ENCODE assay signal across 1 cellular context in genomic region chr2:241315183-241315878, GRCh38.
A peak's percentile ranks its signal among the peaks of the same experiment; 100 is the strongest.
TF ChIP-seq lines count a peak whose summit lies in the region.

Gene HDLBP, minus strand, starts transcription at chr2:241315672. Its CDS starts 48,803 bp downstream, at chr2:241266869.

TF ChIP-seq in HEK293, 187 proteins besides CTCF, POLR2A, EP300 and RAD21 (continued from another document and continues in another):
- TF ChIP-seq, protein P1, sequence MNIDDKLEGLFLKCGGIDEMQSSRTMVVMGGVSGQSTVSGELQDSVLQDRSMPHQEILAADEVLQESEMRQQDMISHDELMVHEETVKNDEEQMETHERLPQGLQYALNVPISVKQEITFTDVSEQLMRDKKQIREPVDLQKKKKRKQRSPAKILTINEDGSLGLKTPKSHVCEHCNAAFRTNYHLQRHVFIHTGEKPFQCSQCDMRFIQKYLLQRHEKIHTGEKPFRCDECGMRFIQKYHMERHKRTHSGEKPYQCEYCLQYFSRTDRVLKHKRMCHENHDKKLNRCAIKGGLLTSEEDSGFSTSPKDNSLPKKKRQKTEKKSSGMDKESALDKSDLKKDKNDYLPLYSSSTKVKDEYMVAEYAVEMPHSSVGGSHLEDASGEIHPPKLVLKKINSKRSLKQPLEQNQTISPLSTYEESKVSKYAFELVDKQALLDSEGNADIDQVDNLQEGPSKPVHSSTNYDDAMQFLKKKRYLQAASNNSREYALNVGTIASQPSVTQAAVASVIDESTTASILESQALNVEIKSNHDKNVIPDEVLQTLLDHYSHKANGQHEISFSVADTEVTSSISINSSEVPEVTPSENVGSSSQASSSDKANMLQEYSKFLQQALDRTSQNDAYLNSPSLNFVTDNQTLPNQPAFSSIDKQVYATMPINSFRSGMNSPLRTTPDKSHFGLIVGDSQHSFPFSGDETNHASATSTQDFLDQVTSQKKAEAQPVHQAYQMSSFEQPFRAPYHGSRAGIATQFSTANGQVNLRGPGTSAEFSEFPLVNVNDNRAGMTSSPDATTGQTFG (tag by site-specific recombination; IDR thresholded peaks at IDR 0.05; ENCODE audit: borderline replicate concordance), result no peak
- TF ChIP-seq ZNF664 (tag by site-specific recombination; IDR thresholded peaks at IDR 0.05) (no peak), ZNF558 (tag by site-specific recombination; IDR thresholded peaks at IDR 0.05) (no peak), ZNF792 (tag by site-specific recombination; IDR thresholded peaks at IDR 0.05) (no peak), ZNF513 (tag by site-specific recombination; IDR thresholded peaks at IDR 0.05) (no peak), ZNF341 (tag by site-specific recombination; IDR thresholded peaks at IDR 0.05; ENCODE audit: low read depth) (peak; percentile 36), ZNF16 (tag by site-specific recombination; IDR thresholded peaks at IDR 0.05; ENCODE audit: low read depth) (no peak), MYNN (tag by site-specific recombination; IDR thresholded peaks at IDR 0.05; ENCODE audit: borderline replicate concordance) (no peak), ZNF677 (tag by site-specific recombination; IDR thresholded peaks at IDR 0.05) (no peak), ZXDB (tag by site-specific recombination; IDR thresholded peaks at IDR 0.05) (peak; percentile 80), OVOL3 (tag by site-specific recombination; IDR thresholded peaks at IDR 0.05) (no peak), ZNF266 (tag by site-specific recombination; IDR thresholded peaks at IDR 0.05; ENCODE audit: low read depth) (no peak), BCL11A (tag by site-specific recombination; IDR thresholded peaks at IDR 0.05; ENCODE audit: low read depth) (0 out of 2 replicates have a peak, but pooled peaks have one; percentile 49), ZBTB6 (tag by site-specific recombination; IDR thresholded peaks at IDR 0.05) (no peak; the same call in 1 of the 2 replicates), ZNF549 (tag by site-specific recombination; IDR thresholded peaks at IDR 0.05) (no peak), ZNF776 (tag by site-specific recombination; IDR thresholded peaks at IDR 0.05; ENCODE audit: borderline replicate concordance) (no peak), FEZF1 (tag by site-specific recombination; IDR thresholded peaks at IDR 0.05) (no peak; the same call in 1 of the 2 replicates), ZNF747 (tag by site-specific recombination; IDR thresholded peaks at IDR 0.05) (no peak), GLIS1 (tag by site-specific recombination; IDR thresholded peaks at IDR 0.05) (peak; percentile 29; the same call in 1 of the 2 replicates), ZNF660 (tag by site-specific recombination; IDR thresholded peaks at IDR 0.05) (0 out of 2 replicates have a peak, but pooled peaks have one; percentile 44), ZNF530 (tag by site-specific recombination; IDR thresholded peaks at IDR 0.05; ENCODE audit: low read depth) (no peak), ZNF23 (tag by site-specific recombination; IDR thresholded peaks at IDR 0.05; ENCODE audit: borderline replicate concordance) (no peak), GLI2 (tag by site-specific recombination; IDR thresholded peaks at IDR 0.05; ENCODE audit: borderline replicate concordance, low read depth) (no peak), ZBTB7A (tag by site-specific recombination; IDR thresholded peaks at IDR 0.05; ENCODE audit: low read depth) (peak; percentile 84; the same call in 1 of the 2 replicates), ZNF175 (tag by site-specific recombination; IDR thresholded peaks at IDR 0.05) (no peak), BCL11B (tag by site-specific recombination; IDR thresholded peaks at IDR 0.05; ENCODE audit: low read depth) (peak; percentile 78), ZNF837 (tag by site-specific recombination; IDR thresholded peaks at IDR 0.05) (no peak), ZNF658 (tag by site-specific recombination; IDR thresholded peaks at IDR 0.05) (no peak), ZNF404 (tag by site-specific recombination; IDR thresholded peaks at IDR 0.05) (no peak), ZBTB1 (tag by site-specific recombination; IDR thresholded peaks at IDR 0.05) (no peak), REPIN1 (tag by site-specific recombination; IDR thresholded peaks at IDR 0.05; ENCODE audit: low read depth) (no peak), ZNF2 (tag by site-specific recombination; IDR thresholded peaks at IDR 0.05) (peak; percentile 91)
- TF ChIP-seq, protein P2, sequence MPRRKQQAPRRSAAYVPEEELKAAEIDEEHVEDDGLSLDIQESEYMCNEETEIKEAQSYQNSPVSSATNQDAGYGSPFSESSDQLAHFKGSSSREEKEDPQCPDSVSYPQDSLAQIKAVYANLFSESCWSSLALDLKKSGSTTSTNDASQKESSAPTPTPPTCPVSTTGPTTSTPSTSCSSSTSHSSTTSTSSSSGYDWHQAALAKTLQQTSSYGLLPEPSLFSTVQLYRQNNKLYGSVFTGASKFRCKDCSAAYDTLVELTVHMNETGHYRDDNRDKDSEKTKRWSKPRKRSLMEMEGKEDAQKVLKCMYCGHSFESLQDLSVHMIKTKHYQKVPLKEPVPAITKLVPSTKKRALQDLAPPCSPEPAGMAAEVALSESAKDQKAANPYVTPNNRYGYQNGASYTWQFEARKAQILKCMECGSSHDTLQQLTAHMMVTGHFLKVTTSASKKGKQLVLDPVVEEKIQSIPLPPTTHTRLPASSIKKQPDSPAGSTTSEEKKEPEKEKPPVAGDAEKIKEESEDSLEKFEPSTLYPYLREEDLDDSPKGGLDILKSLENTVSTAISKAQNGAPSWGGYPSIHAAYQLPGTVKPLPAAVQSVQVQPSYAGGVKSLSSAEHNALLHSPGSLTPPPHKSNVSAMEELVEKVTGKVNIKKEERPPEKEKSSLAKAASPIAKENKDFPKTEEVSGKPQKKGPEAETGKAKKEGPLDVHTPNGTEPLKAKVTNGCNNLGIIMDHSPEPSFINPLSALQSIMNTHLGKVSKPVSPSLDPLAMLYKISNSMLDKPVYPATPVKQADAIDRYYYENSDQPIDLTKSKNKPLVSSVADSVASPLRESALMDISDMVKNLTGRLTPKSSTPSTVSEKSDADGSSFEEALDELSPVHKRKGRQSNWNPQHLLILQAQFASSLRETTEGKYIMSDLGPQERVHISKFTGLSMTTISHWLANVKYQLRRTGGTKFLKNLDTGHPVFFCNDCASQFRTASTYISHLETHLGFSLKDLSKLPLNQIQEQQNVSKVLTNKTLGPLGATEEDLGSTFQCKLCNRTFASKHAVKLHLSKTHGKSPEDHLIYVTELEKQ (tag by site-specific recombination; IDR thresholded peaks at IDR 0.05; ENCODE audit: borderline replicate concordance), result no peak
- TF ChIP-seq, protein P3, sequence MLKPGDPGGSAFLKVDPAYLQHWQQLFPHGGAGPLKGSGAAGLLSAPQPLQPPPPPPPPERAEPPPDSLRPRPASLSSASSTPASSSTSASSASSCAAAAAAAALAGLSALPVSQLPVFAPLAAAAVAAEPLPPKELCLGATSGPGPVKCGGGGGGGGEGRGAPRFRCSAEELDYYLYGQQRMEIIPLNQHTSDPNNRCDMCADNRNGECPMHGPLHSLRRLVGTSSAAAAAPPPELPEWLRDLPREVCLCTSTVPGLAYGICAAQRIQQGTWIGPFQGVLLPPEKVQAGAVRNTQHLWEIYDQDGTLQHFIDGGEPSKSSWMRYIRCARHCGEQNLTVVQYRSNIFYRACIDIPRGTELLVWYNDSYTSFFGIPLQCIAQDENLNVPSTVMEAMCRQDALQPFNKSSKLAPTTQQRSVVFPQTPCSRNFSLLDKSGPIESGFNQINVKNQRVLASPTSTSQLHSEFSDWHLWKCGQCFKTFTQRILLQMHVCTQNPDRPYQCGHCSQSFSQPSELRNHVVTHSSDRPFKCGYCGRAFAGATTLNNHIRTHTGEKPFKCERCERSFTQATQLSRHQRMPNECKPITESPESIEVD (tag by site-specific recombination; IDR thresholded peaks at IDR 0.05), result no peak
- TF ChIP-seq, protein P4, sequence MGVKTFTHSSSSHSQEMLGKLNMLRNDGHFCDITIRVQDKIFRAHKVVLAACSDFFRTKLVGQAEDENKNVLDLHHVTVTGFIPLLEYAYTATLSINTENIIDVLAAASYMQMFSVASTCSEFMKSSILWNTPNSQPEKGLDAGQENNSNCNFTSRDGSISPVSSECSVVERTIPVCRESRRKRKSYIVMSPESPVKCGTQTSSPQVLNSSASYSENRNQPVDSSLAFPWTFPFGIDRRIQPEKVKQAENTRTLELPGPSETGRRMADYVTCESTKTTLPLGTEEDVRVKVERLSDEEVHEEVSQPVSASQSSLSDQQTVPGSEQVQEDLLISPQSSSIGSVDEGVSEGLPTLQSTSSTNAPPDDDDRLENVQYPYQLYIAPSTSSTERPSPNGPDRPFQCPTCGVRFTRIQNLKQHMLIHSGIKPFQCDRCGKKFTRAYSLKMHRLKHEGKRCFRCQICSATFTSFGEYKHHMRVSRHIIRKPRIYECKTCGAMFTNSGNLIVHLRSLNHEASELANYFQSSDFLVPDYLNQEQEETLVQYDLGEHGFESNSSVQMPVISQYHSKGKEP (tag by site-specific recombination; IDR thresholded peaks at IDR 0.05), result no peak
- TF ChIP-seq, protein P5, sequence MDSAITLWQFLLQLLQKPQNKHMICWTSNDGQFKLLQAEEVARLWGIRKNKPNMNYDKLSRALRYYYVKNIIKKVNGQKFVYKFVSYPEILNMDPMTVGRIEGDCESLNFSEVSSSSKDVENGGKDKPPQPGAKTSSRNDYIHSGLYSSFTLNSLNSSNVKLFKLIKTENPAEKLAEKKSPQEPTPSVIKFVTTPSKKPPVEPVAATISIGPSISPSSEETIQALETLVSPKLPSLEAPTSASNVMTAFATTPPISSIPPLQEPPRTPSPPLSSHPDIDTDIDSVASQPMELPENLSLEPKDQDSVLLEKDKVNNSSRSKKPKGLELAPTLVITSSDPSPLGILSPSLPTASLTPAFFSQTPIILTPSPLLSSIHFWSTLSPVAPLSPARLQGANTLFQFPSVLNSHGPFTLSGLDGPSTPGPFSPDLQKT (IDR thresholded peaks at IDR 0.05; ENCODE audit: borderline replicate concordance, low read depth, low read length), result no peak
- TF ChIP-seq, protein P6, sequence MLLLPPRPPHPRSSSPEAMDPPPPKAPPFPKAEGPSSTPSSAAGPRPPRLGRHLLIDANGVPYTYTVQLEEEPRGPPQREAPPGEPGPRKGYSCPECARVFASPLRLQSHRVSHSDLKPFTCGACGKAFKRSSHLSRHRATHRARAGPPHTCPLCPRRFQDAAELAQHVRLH (tag by site-specific recombination; IDR thresholded peaks at IDR 0.05), result 0 out of 2 replicates have a peak, but pooled peaks have one; percentile 28
- TF ChIP-seq, protein P7, sequence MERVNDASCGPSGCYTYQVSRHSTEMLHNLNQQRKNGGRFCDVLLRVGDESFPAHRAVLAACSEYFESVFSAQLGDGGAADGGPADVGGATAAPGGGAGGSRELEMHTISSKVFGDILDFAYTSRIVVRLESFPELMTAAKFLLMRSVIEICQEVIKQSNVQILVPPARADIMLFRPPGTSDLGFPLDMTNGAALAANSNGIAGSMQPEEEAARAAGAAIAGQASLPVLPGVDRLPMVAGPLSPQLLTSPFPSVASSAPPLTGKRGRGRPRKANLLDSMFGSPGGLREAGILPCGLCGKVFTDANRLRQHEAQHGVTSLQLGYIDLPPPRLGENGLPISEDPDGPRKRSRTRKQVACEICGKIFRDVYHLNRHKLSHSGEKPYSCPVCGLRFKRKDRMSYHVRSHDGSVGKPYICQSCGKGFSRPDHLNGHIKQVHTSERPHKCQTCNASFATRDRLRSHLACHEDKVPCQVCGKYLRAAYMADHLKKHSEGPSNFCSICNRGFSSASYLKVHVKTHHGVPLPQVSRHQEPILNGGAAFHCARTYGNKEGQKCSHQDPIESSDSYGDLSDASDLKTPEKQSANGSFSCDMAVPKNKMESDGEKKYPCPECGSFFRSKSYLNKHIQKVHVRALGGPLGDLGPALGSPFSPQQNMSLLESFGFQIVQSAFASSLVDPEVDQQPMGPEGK (tag by site-specific recombination; IDR thresholded peaks at IDR 0.05), result peak; percentile 92
- TF ChIP-seq, protein P8, sequence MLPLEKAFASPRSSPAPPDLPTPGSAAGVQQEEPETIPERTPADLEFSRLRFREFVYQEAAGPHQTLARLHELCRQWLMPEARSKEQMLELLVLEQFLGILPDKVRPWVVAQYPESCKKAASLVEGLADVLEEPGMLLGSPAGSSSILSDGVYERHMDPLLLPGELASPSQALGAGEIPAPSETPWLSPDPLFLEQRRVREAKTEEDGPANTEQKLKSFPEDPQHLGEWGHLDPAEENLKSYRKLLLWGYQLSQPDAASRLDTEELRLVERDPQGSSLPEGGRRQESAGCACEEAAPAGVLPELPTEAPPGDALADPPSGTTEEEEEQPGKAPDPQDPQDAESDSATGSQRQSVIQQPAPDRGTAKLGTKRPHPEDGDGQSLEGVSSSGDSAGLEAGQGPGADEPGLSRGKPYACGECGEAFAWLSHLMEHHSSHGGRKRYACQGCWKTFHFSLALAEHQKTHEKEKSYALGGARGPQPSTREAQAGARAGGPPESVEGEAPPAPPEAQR (tag by site-specific recombination; IDR thresholded peaks at IDR 0.05), result no peak
- TF ChIP-seq, protein P9, sequence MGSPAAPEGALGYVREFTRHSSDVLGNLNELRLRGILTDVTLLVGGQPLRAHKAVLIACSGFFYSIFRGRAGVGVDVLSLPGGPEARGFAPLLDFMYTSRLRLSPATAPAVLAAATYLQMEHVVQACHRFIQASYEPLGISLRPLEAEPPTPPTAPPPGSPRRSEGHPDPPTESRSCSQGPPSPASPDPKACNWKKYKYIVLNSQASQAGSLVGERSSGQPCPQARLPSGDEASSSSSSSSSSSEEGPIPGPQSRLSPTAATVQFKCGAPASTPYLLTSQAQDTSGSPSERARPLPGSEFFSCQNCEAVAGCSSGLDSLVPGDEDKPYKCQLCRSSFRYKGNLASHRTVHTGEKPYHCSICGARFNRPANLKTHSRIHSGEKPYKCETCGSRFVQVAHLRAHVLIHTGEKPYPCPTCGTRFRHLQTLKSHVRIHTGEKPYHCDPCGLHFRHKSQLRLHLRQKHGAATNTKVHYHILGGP (tag by site-specific recombination; IDR thresholded peaks at IDR 0.05), result no peak
